Comparison of ENCODE assay signal across 19 cellular contexts in genomic region chr2:170271340-170271739, GRCh38.
DNase-seq lines count a peak whose midpoint lies in the region; ATAC-seq and TF ChIP-seq lines count a peak whose summit lies in the region.
"Had no signal": no experiment of that assay in that cellular context is flagged by ENCODE, and none has a peak within 500 bp of the region (broad histone marks: within the 10 kb centered on the region; RNA-seq: fewer than 3 reads in every experiment).

No MANE protein-coding gene starts in this region.

- CTCF ChIA-PET in naive thymus-derived CD4-positive, alpha-beta T cell (lab: Charles Lee), result no interaction called here

- no peak overlapping the region for H3K4me3 ChIP-seq in right cardiac atrium (ENCODE audit: low read length)
- no peak overlapping the region for H3K4me3 ChIP-seq in smooth muscle cell
- no peak overlapping the region for H3K4me3 ChIP-seq in naive thymus-derived CD4-positive, alpha-beta T cell (ENCODE audit: low read length)
- H3K4me3 ChIP-seq: thoracic aorta had no signal

- H3K4me1 ChIP-seq in right cardiac atrium (ENCODE audit: control insufficient read depth, insufficient read depth, low read length), result no peaks in the 10 kb centered on the region
- no peaks in the 10 kb centered on the region for H3K4me1 ChIP-seq in smooth muscle cell (ENCODE audit: low read depth)
- H3K4me1 ChIP-seq in naive thymus-derived CD4-positive, alpha-beta T cell (ENCODE audit: control insufficient read depth in 2 of 2, insufficient read depth in 2 of 2, low read length in 2 of 2), result no peaks in the 10 kb centered on the region

- H3K9me3 ChIP-seq in right cardiac atrium (ENCODE audit: control insufficient read depth, low read length) (no peaks in the 10 kb centered on the region), smooth muscle cell (replicated peaks; ENCODE audit: low read depth) (no peaks in the 10 kb centered on the region)
- H3K9me3 ChIP-seq in naive thymus-derived CD4-positive, alpha-beta T cell (ENCODE audit: control insufficient read depth in 2 of 3, low read length in 3 of 3), result no peaks in the 10 kb centered on the region
- H3K9me3 ChIP-seq: thoracic aorta had no signal

- H3K27me3 ChIP-seq in right cardiac atrium (ENCODE audit: control insufficient read depth, insufficient read depth) (no peaks in the 10 kb centered on the region), smooth muscle cell (ENCODE audit: low read depth) (no peaks in the 10 kb centered on the region)
- H3K27me3 ChIP-seq in naive thymus-derived CD4-positive, alpha-beta T cell (ENCODE audit: control insufficient read depth in 2 of 2, insufficient read depth in 2 of 2, low read length in 2 of 2), result no peaks in the 10 kb centered on the region

- POLR2A ChIA-PET in naive thymus-derived CD4-positive, alpha-beta T cell (lab: Charles Lee), result no interaction called here

- DNase-seq in DMS53 treated with DMSO at 0.1 percent for 48 hours (lab: John Stamatoyannopoulos, UW; ENCODE audit: unreplicated experiment) (peak; percentile 5), NCI-H187 (lab: John Stamatoyannopoulos, UW) (peak; percentile 5 to 33), NCI-H510A (lab: John Stamatoyannopoulos, UW) (peak; percentile 89), right cardiac atrium (peak in 2 of 3 donors; percentile 59 to 66), smooth muscle cell (lab: John Stamatoyannopoulos, UW; ENCODE audit: unreplicated experiment) (no peak), activated gamma-delta T cell (lab: John Stamatoyannopoulos, UW) (no peak), progenitor cell of endocrine pancreas (ENCODE audit: low spot score, unreplicated experiment) (no peak)
- no peak for DNase-seq in naive thymus-derived CD4-positive, alpha-beta T cell
- DNase-seq: amniotic stem cell; endodermal cell; GF-D8; hippocampal formation; Karpas-422; kidney; NCI-H526; occipital lobe; stimulated activated CD4-positive, alpha-beta T cell treated with anti-CD3 and anti-CD28 coated beads, Interleukin-4, amount 100 ng/mL, for 24 hours; stimulated activated CD8-positive, alpha-beta memory T cell treated with anti-CD3 and anti-CD28 coated beads, Interleukin-4, amount 100 ng/mL, for 48 hours had no signal

- H3K36me3 Mint-ChIP-seq in naive thymus-derived CD4-positive, alpha-beta T cell, result no peaks in the 10 kb centered on the region
- H3K36me3 Mint-ChIP-seq in progenitor cell of endocrine pancreas (ENCODE audit: insufficient read depth), result no peaks in the 10 kb centered on the region

- no peak overlapping the region for H3K9ac ChIP-seq in smooth muscle cell (ENCODE audit: low read depth)

- intact Hi-C loops in right cardiac atrium (cut with DNase I), result no loop called here
- intact Hi-C loops in naive thymus-derived CD4-positive, alpha-beta T cell (cut with micrococcal nuclease), result no loop called here

- peaks cover 11 to 31% (median 16%) of the 10 kb centered on the region in 5 donors for H3K27me3 Mint-ChIP-seq in naive thymus-derived CD4-positive, alpha-beta T cell
- H3K27me3 Mint-ChIP-seq in progenitor cell of endocrine pancreas, result peaks cover 7% of the 10 kb centered on the region

- no peak overlapping the region for H3K4me3 Mint-ChIP-seq in naive thymus-derived CD4-positive, alpha-beta T cell
- H3K4me3 Mint-ChIP-seq in progenitor cell of endocrine pancreas (ENCODE audit: low read depth), result no peak overlapping the region
- H3K4me3 Mint-ChIP-seq: endodermal cell had no signal

- H3K9me3 Mint-ChIP-seq in naive thymus-derived CD4-positive, alpha-beta T cell, result no peaks in the 10 kb centered on the region
- no peaks in the 10 kb centered on the region for H3K9me3 Mint-ChIP-seq in progenitor cell of endocrine pancreas (ENCODE audit: low read depth)
- H3K9me3 Mint-ChIP-seq: endodermal cell had no signal

- no peaks in the 10 kb centered on the region for H3K79me2 ChIP-seq in smooth muscle cell (ENCODE audit: low read depth)

- 16% methylated on average over 1 of the region's 1 CpG for WGBS in right cardiac atrium
- 73% methylated on average over 1 of the region's 1 CpG for WGBS in smooth muscle cell (ENCODE audit: low lambda C conversion rate)

- TF ChIP-seq CTCF in smooth muscle cell (IDR thresholded peaks at IDR 0.05; ENCODE audit: borderline replicate concordance, insufficient read depth, poor library complexity, severe bottlenecking), result no peak
- no peak for TF ChIP-seq CTCF in progenitor cell of endocrine pancreas (IDR thresholded peaks at IDR 0.05; ENCODE audit: unreplicated experiment)

- H3K4me2 ChIP-seq in smooth muscle cell, result no peak overlapping the region

- H3F3A ChIP-seq in smooth muscle cell (ENCODE audit: low read depth), result no peaks in the 10 kb centered on the region

- peak; percentile 29 to 85 for ATAC-seq in right cardiac atrium
- no peak for ATAC-seq in naive thymus-derived CD4-positive, alpha-beta T cell

- H2AFZ ChIP-seq in smooth muscle cell (ENCODE audit: low read depth), result no peak overlapping the region

- H3K4me1 Mint-ChIP-seq in naive thymus-derived CD4-positive, alpha-beta T cell, result no peaks in the 10 kb centered on the region
- no peaks in the 10 kb centered on the region for H3K4me1 Mint-ChIP-seq in progenitor cell of endocrine pancreas (ENCODE audit: low read depth)
- H3K4me1 Mint-ChIP-seq: endodermal cell had no signal

- H3K27ac ChIP-seq in right cardiac atrium (ENCODE audit: low read length) (no peak overlapping the region), smooth muscle cell (ENCODE audit: low read depth) (no peak overlapping the region)
- H3K27ac ChIP-seq in naive thymus-derived CD4-positive, alpha-beta T cell (ENCODE audit: low read depth, low read length), result no peak overlapping the region
- H3K27ac ChIP-seq: thoracic aorta had no signal

- H4K20me1 ChIP-seq in smooth muscle cell (ENCODE audit: low read depth), result no peaks in the 10 kb centered on the region

- no peak overlapping the region for H3K27ac Mint-ChIP-seq in naive thymus-derived CD4-positive, alpha-beta T cell
- H3K27ac Mint-ChIP-seq in progenitor cell of endocrine pancreas, result no peak overlapping the region
- H3K27ac Mint-ChIP-seq: endodermal cell had no signal

- no peaks in the 10 kb centered on the region for H3K36me3 ChIP-seq in smooth muscle cell (ENCODE audit: low read depth)
- H3K36me3 ChIP-seq in naive thymus-derived CD4-positive, alpha-beta T cell (ENCODE audit: control insufficient read depth in 2 of 3, insufficient read depth in 3 of 3, low read length in 3 of 3), result no peaks in the 10 kb centered on the region
- H3K36me3 ChIP-seq: thoracic aorta had no signal

Comparison
In these comparisons a context has a peak if more than half of its experiments do, and no peak if none do; other contexts are left out.
1. DNase-seq: peak in DMS53 treated with DMSO at 0.1 percent for 48 hours (single experiment), NCI-H187 (2 of 2), NCI-H510A (single experiment) and right cardiac atrium (2 of 3); none in smooth muscle cell (single experiment), activated gamma-delta T cell (single experiment), naive thymus-derived CD4-positive, alpha-beta T cell (0 of 9) and progenitor cell of endocrine pancreas (single experiment).